In genomic region chr1:30755746-30756145, GRCh38 we compare ENCODE assay signal across 12 cellular contexts. TPM values are rescaled to one million over a fixed set of nuclear protein-coding genes. Genes with fewer than 3 reads are reported as not detected.
A peak's percentile ranks its signal among the peaks of the same experiment; 100 is the strongest.
DNase-seq lines count a peak whose midpoint lies in the region; ATAC-seq and TF ChIP-seq lines count a peak whose summit lies in the region.
"Had no signal": no experiment of that assay in that cellular context is flagged by ENCODE, and none has a peak within 500 bp of the region (broad histone marks: within the 10 kb centered on the region; RNA-seq: fewer than 3 reads in every experiment).

No MANE protein-coding gene starts in this region.

- WGBS in spleen, 5 donors = 38 to 67% (median 40%) methylated on average over 1 to 4 of the region's 4 CpGs

- peaks cover 64 to 97% (median 92%) of the 10 kb centered on the region in 6 donors for H3K4me1 ChIP-seq in spleen
- H3K4me1 ChIP-seq: parathyroid adenoma had no signal

- intact Hi-C loops in dorsolateral prefrontal cortex (cut with DNase I) (no loop called here), spleen (cut with DNase I; ENCODE audit: low total_unique reads) (no loop called here)

- DNase-seq in NCI-H82 (lab: John Stamatoyannopoulos, UW) (peak; percentile 39), NCI-H82 treated with DMSO at 0.1 percent for 48 hours (lab: John Stamatoyannopoulos, UW; ENCODE audit: unreplicated experiment) (no peak), NAMALWA (ENCODE audit: low spot score) (peak; percentile 84), dorsolateral prefrontal cortex (no peak), spleen (peak; percentile 83), GF-D8 (lab: John Stamatoyannopoulos, UW) (no peak)
- DNase-seq: endodermal cell, IMR-90, NCI-H226 had no signal

- TF ChIP-seq POLR2A in spleen (IDR thresholded peaks at IDR 0.05) = no peak

- TF ChIP-seq CTCF in dorsolateral prefrontal cortex (IDR thresholded peaks at IDR 0.05 in 54 of 56, conservative IDR thresholded peaks at IDR 0.05 in 2 of 56; ENCODE audit: low read depth in 1 of 56, partially characterized antibody in 56 of 56) (no peak), spleen (IDR thresholded peaks at IDR 0.05 in 8 of 11, conservative IDR thresholded peaks at IDR 0.05 in 3 of 11) (peak in 1 of 11 experiments; percentile 8)

- peak overlapping the region in 45 of 59 donors; percentile 1 to 53 (median 33) for H3K4me3 ChIP-seq in dorsolateral prefrontal cortex
- peak overlapping the region; percentile 42 to 80 (median 72) for H3K4me3 ChIP-seq in spleen

- ATAC-seq in GM18909 (IDR thresholded peaks at IDR 0.05; ENCODE audit: poor library complexity, unreplicated experiment) = no peak
- no peak for ATAC-seq in GM21390 (IDR thresholded peaks at IDR 0.05; ENCODE audit: unreplicated experiment)

- H3K9me3 ChIP-seq in spleen = no peaks in the 10 kb centered on the region

- H3K27me3 ChIP-seq in dorsolateral prefrontal cortex (no peaks in the 10 kb centered on the region), spleen (replicated peaks in 1 of 7) (no peaks in the 10 kb centered on the region)

- peaks cover 0 to 40% (median 3%) of the 10 kb centered on the region in 6 donors for H3K36me3 ChIP-seq in spleen

- H3K27ac ChIP-seq in dorsolateral prefrontal cortex = peak overlapping the region in 27 of 59 donors; percentile 1 to 97 (median 55)
- peak overlapping the region; percentile 88 to 99 (median 96) for H3K27ac ChIP-seq in spleen
- H3K27ac ChIP-seq: parathyroid adenoma had no signal

RNA-seq across cellular contexts. Expression of gene LAPTM5, which starts 1.8 kb away (rescaled TPM):
- 100 to 1,000 TPM in 2 of 120 experiments, 10 to 100 TPM in 116, 1 to 10 TPM in 2; 8.8 to 116 (median 32.9) TPM for total RNA-seq in dorsolateral prefrontal cortex
- total RNA-seq in spleen = 100 to 1,000 TPM; 473 to 747 (median 586) TPM
- polyA plus RNA-seq in spleen = 100 to 1,000 TPM; 419 to 691 (median 502) TPM
- total RNA-seq: endodermal cell, IMR-90 had no signal

RNA-seq across cellular contexts. Expression of gene MATN1, which starts 32.4 kb away (rescaled TPM):
- total RNA-seq in dorsolateral prefrontal cortex (1 to 10 TPM in 16 of 120 experiments, under 1 TPM in 94, not detected in 10; 0.11 to 2.4 (median 0.50) TPM), spleen (1 to 10 TPM in 1 of 7 donors, under 1 TPM in 5, not detected in 1; 0.30 to 1.1 (median 0.69) TPM)
- under 1 TPM; 0.04 to 0.08 (median 0.06) TPM for polyA plus RNA-seq in spleen
- total RNA-seq: endodermal cell, IMR-90 had no signal

Comparison
In these comparisons a context has a peak if more than half of its experiments do, and no peak if none do; other contexts are left out.
1. DNase-seq: peak in NCI-H82 (single experiment), NAMALWA (single experiment) and spleen (single experiment); none in NCI-H82 treated with DMSO at 0.1 percent for 48 hours (single experiment), dorsolateral prefrontal cortex (0 of 10) and GF-D8 (single experiment).
2. RNA of gene LAPTM5, which starts 1.8 kb away (total RNA-seq): 473 to 747 TPM in spleen; 8.8 to 116 TPM in dorsolateral prefrontal cortex; every median in the first group is over 4 times any median in the second.